In genomic region chr21:36992671-36993070, GRCh38 we compare ENCODE assay signal across 27 cellular contexts. TPM values are rescaled to one million over a fixed set of nuclear protein-coding genes. Genes with fewer than 3 reads are reported as not detected.
"Had no signal": no experiment of that assay in that cellular context is flagged by ENCODE, and none has a peak within 500 bp of the region (broad histone marks: within the 10 kb centered on the region; RNA-seq: fewer than 3 reads in every experiment).

No MANE protein-coding gene starts in this region.

- H3K27ac ChIP-seq: cardiac muscle cell, lower lobe of right lung, neural progenitor cell, sigmoid colon, vagina had no signal

- H3K4me2 ChIP-seq: neural progenitor cell, smooth muscle cell had no signal

- H3K9me3 ChIP-seq: lower lobe of right lung, sigmoid colon, vagina had no signal

- H2AFZ ChIP-seq: neural progenitor cell had no signal

- ATAC-seq: activated naive CD8-positive, alpha-beta T cell treated with anti-CD3 and anti-CD28 coated beads, Interleukin-2, amount 50 U/mL, for 24 hours; esophagus mucosa; left lobe of liver; lower lobe of right lung; naive thymus-derived CD4-positive, alpha-beta T cell; stimulated activated memory B cell treated with anti-CD40 and anti-IgM and Interleukin-4, amounts not matched to agents 10 μg/mL and 1 μg/mL and 100 μg/mL, for 72 hours had no signal

- H3K9me3 Mint-ChIP-seq: activated CD4-positive, alpha-beta memory T cell treated with anti-CD3 and anti-CD28 coated beads, Interleukin-2, amount 10 ng/mL, durations not matched to agents 7 days and 5 days; activated CD4-positive, alpha-beta T cell treated with anti-CD3 and anti-CD28 coated beads, Interleukin-2, amount 10 ng/mL, durations not matched to agents 24 days and 14 days; activated naive CD8-positive, alpha-beta T cell treated with anti-CD3 and anti-CD28 coated beads, Interleukin-2, amount 50 U/mL, for 24 hours; dendritic cell treated with granulocyte-macrophage colony-stimulating factor and Interleukin-4, amounts not matched to agents 40 ng/mL and 50 ng/mL, for 4 days; neural progenitor cell; stimulated activated memory B cell treated with anti-CD40 and anti-IgM and Interleukin-4, amounts not matched to agents 10 μg/mL and 1 μg/mL and 100 μg/mL, for 72 hours; type B pancreatic cell had no signal

- H3K36me3 Mint-ChIP-seq: stimulated activated memory B cell treated with anti-CD40 and anti-IgM and Interleukin-4, amounts not matched to agents 10 μg/mL and 1 μg/mL and 100 μg/mL, for 72 hours; type B pancreatic cell had no signal

- H3K4me3 Mint-ChIP-seq: activated CD4-positive, alpha-beta memory T cell treated with anti-CD3 and anti-CD28 coated beads, Interleukin-2, amount 10 ng/mL, durations not matched to agents 7 days and 5 days; activated CD4-positive, alpha-beta T cell treated with anti-CD3 and anti-CD28 coated beads, Interleukin-2, amount 10 ng/mL, durations not matched to agents 24 days and 14 days; activated naive CD8-positive, alpha-beta T cell treated with anti-CD3 and anti-CD28 coated beads, Interleukin-2, amount 50 U/mL, for 24 hours; dendritic cell treated with granulocyte-macrophage colony-stimulating factor and Interleukin-4, amounts not matched to agents 40 ng/mL and 50 ng/mL, for 4 days; neural progenitor cell; stimulated activated memory B cell treated with anti-CD40 and anti-IgM and Interleukin-4, amounts not matched to agents 10 μg/mL and 1 μg/mL and 100 μg/mL, for 72 hours; type B pancreatic cell had no signal

- H3K9ac ChIP-seq: neural progenitor cell had no signal

- H3K27ac Mint-ChIP-seq: activated CD4-positive, alpha-beta memory T cell treated with anti-CD3 and anti-CD28 coated beads, Interleukin-2, amount 10 ng/mL, durations not matched to agents 7 days and 5 days; activated CD4-positive, alpha-beta T cell treated with anti-CD3 and anti-CD28 coated beads, Interleukin-2, amount 10 ng/mL, durations not matched to agents 24 days and 14 days; activated naive CD8-positive, alpha-beta T cell treated with anti-CD3 and anti-CD28 coated beads, Interleukin-2, amount 50 U/mL, for 24 hours; dendritic cell treated with granulocyte-macrophage colony-stimulating factor and Interleukin-4, amounts not matched to agents 40 ng/mL and 50 ng/mL, for 4 days; stimulated activated memory B cell treated with anti-CD40 and anti-IgM and Interleukin-4, amounts not matched to agents 10 μg/mL and 1 μg/mL and 100 μg/mL, for 72 hours; type B pancreatic cell had no signal

- H3K4me3 ChIP-seq: cardiac muscle cell, lower lobe of right lung, neural progenitor cell, sigmoid colon, smooth muscle cell, vagina had no signal

- H3K4me1 ChIP-seq: lower lobe of right lung had no signal

- FAIRE-seq: endothelial cell of umbilical vein, kidney had no signal

- DNase-seq: activated CD4-positive, alpha-beta memory T cell treated with anti-CD3 and anti-CD28 coated beads, Interleukin-2, amount 10 ng/mL, durations not matched to agents 7 days and 5 days; activated CD4-positive, alpha-beta T cell treated with anti-CD3 and anti-CD28 coated beads, Interleukin-2, amount 10 ng/mL, durations not matched to agents 24 days and 14 days; activated gamma-delta T cell; activated naive CD4-positive, alpha-beta T cell treated with anti-CD3 and anti-CD28 coated beads, Interleukin-2, amount 50 U/mL, for 16 hours; activated naive CD8-positive, alpha-beta T cell treated with anti-CD3 and anti-CD28 coated beads, Interleukin-2, amount 50 U/mL, for 24 hours; effector CD8-positive, alpha-beta T cell; foreskin melanocyte; hypothalamus; kidney; lower lobe of right lung; naive thymus-derived CD4-positive, alpha-beta T cell; posterior cingulate gyrus; sigmoid colon; stimulated activated CD4-positive, alpha-beta T cell treated with anti-CD3 and anti-CD28 coated beads, Interleukin-15, amount 100 ng/mL, for 24 hours; T1000 had no signal

- H3K27me3 ChIP-seq: neural progenitor cell, vagina had no signal

- H3K36me3 ChIP-seq: cardiac muscle cell, lower lobe of right lung, neural progenitor cell, sigmoid colon, vagina had no signal

- H3K27me3 Mint-ChIP-seq: activated CD4-positive, alpha-beta memory T cell treated with anti-CD3 and anti-CD28 coated beads, Interleukin-2, amount 10 ng/mL, durations not matched to agents 7 days and 5 days; activated naive CD8-positive, alpha-beta T cell treated with anti-CD3 and anti-CD28 coated beads, Interleukin-2, amount 50 U/mL, for 24 hours; stimulated activated memory B cell treated with anti-CD40 and anti-IgM and Interleukin-4, amounts not matched to agents 10 μg/mL and 1 μg/mL and 100 μg/mL, for 72 hours; type B pancreatic cell had no signal

RNA-seq across cellular contexts. Expression of gene RIPPLY3, which starts 13.8 kb away (rescaled TPM):
- total RNA-seq: activated CD4-positive, alpha-beta memory T cell treated with anti-CD3 and anti-CD28 coated beads, Interleukin-2, amount 10 ng/mL, durations not matched to agents 7 days and 5 days; cardiac muscle cell; endothelial cell of umbilical vein; esophagus mucosa; left lobe of liver; naive thymus-derived CD4-positive, alpha-beta T cell; omental fat pad; sigmoid colon; smooth muscle cell; T-helper 1 cell treated with Interleukin-12 subunit alpha and Interleukin-12 subunit beta and Interleukin-4 antibody, amounts not matched to agents 30 ng/mL and 1 ng/mL, for 36 hours; vagina had no signal
- polyA plus RNA-seq: cardiac muscle cell; naive thymus-derived CD4-positive, alpha-beta T cell; smooth muscle cell had no signal
